In the genomic region with DNA sequence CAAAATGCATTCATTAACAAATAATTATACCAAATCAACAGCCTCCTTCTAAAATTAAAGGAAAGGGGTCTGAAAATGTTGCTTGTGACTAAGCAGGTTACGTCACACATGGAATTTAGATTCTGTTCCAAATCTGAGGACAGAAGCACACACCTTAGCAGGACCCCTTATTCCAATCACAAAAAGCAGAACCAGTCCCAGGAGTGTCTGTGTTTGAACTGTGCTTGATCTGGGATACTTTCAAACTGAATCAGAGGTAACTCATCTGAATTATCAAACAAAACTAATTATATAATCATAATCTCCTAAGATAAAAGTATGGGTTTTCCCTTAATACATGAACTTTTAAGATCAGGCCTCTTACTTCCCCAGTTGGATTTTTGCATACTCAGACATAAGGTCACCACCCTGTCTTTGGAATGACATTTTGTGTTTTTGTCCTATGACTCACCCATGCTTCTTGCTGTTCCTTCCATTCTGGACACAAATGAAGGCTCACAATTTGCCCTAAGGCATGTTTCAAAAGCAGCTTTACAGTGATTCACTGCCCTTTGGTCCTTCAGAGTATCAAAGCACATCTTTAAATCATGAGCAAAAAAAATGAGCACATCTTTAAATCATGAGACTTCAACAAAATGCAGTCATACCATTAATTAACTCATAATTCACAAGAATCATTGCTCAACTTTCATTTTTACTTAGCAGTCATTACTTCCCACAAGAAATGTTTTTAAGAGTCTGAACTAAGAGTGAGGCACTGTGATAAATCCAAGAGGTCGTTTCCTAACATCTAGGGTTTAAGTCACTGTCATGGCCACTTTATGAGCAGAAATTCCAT, we compare ENCODE assay signal across 8 cellular contexts. TPM values are rescaled to one million over a fixed set of nuclear protein-coding genes. Genes with fewer than 3 reads are reported as not detected.
DNase-seq lines count a peak whose midpoint lies in the region; ATAC-seq and TF ChIP-seq lines count a peak whose summit lies in the region.

No MANE protein-coding gene starts in this region.

- H3K27me3 ChIP-seq in AG04450 (ENCODE audit: control insufficient read depth, insufficient read depth, low read length) (no peaks in the 10 kb centered on the region), duodenal mucosa (ENCODE audit: control insufficient read depth in 1 of 2, insufficient read depth in 2 of 2, low read length in 2 of 2) (no peaks in the 10 kb centered on the region), muscle layer of duodenum (ENCODE audit: low read depth, low read length) (no peaks in the 10 kb centered on the region)

- CTCF ChIA-PET in AG04450 (lab: Charles Lee) = no interaction called here

- no peak overlapping the region for H3K27ac ChIP-seq in AG04450 (ENCODE audit: low read depth, low read length)
- H3K27ac ChIP-seq in duodenal mucosa (ENCODE audit: low read depth, low read length) = peak overlapping the region; percentile 3
- H3K27ac ChIP-seq in muscle layer of duodenum (ENCODE audit: low read length) = peak overlapping the region; percentile 74

- no peak for ATAC-seq in HG02885 (IDR thresholded peaks at IDR 0.05; ENCODE audit: poor library complexity, unreplicated experiment)
- ATAC-seq in HG02610 (IDR thresholded peaks at IDR 0.05; ENCODE audit: unreplicated experiment) = no peak
- ATAC-seq in GM19397 (IDR thresholded peaks at IDR 0.05; ENCODE audit: unreplicated experiment) = no peak

- H3K9ac ChIP-seq in duodenal mucosa (ENCODE audit: low read depth in 1 of 2, low read length in 2 of 2) = no peak overlapping the region

- no peak for TF ChIP-seq CTCF in AG04450 (IDR thresholded peaks at IDR 0.05; ENCODE audit: low read depth, low read length)

- H3K9me3 ChIP-seq in AG04450 (ENCODE audit: control insufficient read depth, insufficient read depth, low read length) = no peaks in the 10 kb centered on the region
- no peaks in the 10 kb centered on the region for H3K9me3 ChIP-seq in duodenal mucosa (ENCODE audit: control insufficient read depth in 1 of 2, low read length in 2 of 2)
- no peaks in the 10 kb centered on the region for H3K9me3 ChIP-seq in muscle layer of duodenum (ENCODE audit: control insufficient read depth in 1 of 2, low read length in 2 of 2)

- DNase-seq in AG04450 (ENCODE audit: low read depth, low spot score) (peak; percentile 81), NCI-H226 (peak; percentile 99), retina (no peak)

- POLR2A ChIA-PET in AG04450 (lab: Yijun Ruan, JAX) = interaction anchor here (0.5 kb wide), 1 partner anchor 42 kb away, joined by 3 read pairs; no protein-coding TSS in a partner anchor

- H3K4me3 ChIP-seq in AG04450 (ENCODE audit: low read depth, low read length) (no peak overlapping the region; the same call in 1 of the 2 replicates), duodenal mucosa (ENCODE audit: low read depth in 1 of 2, low read length in 2 of 2) (no peak overlapping the region), muscle layer of duodenum (ENCODE audit: low read depth in 1 of 2, low read length in 2 of 2) (no peak overlapping the region)

- H3K4me1 ChIP-seq in duodenal mucosa (ENCODE audit: control insufficient read depth in 1 of 2, insufficient read depth in 2 of 2, low read length in 2 of 2) (peaks cover 20 to 29% of the 10 kb centered on the region in 2 donors), muscle layer of duodenum (ENCODE audit: control insufficient read depth in 1 of 2, insufficient read depth in 2 of 2, low read length in 2 of 2) (peaks cover 15% of the 10 kb centered on the region in 2 donors)

- H3K36me3 ChIP-seq in duodenal mucosa (ENCODE audit: control insufficient read depth in 1 of 2, insufficient read depth in 2 of 2, low read length in 2 of 2) (no peaks in the 10 kb centered on the region), muscle layer of duodenum (ENCODE audit: control insufficient read depth in 1 of 2, insufficient read depth in 2 of 2, low read length in 2 of 2) (peaks cover 0 to 14% of the 10 kb centered on the region in 2 donors)

RNA-seq across cellular contexts. Expression of a gene that starts 35.4 kb away (rescaled TPM):
- polyA plus RNA-seq in AG04450 (2011; rRNA removed) = 35.9 and 39.9 TPM in 2 replicates
- 73.7 and 89.9 TPM in 2 replicates for polyA minus RNA-seq in AG04450 (2011; rRNA and poly(A)+ RNA removed)
